Comparison of ENCODE assay signal across 14 cellular contexts in genomic region chr14:61184117-61184516, GRCh38.
DNase-seq lines count a peak whose midpoint lies in the region; ATAC-seq, FAIRE-seq and TF ChIP-seq lines count a peak whose summit lies in the region.
"Had no signal": no experiment of that assay in that cellular context is flagged by ENCODE, and none has a peak within 500 bp of the region (broad histone marks: within the 10 kb centered on the region; RNA-seq: fewer than 3 reads in every experiment).

No MANE protein-coding gene starts in this region.

- intact Hi-C loops in left colon (cut with DNase I, micrococcal nuclease), result no loop called here

- peaks cover 3% of the 10 kb centered on the region for H3K27me3 Mint-ChIP-seq in nephron progenitor cell (ENCODE audit: low read depth, poor library complexity)

- FAIRE-seq in D721Med (lab: Jason Lieb, UNC), result no peak

- peak overlapping the region; percentile 58 for H3K27ac Mint-ChIP-seq in nephron progenitor cell
- H3K27ac Mint-ChIP-seq: activated naive CD4-positive, alpha-beta T cell treated with anti-CD3 and anti-CD28 coated beads, Interleukin-2, amount 50 U/mL, for 24 hours; CD8-positive, alpha-beta T cell had no signal

- H3K9me3 ChIP-seq in MG63, result no peaks in the 10 kb centered on the region

- H3K4me3 ChIP-seq in MG63 (no peak overlapping the region), cardiac fibroblast (replicated peaks in 1 of 2; ENCODE audit: low read depth in 2 of 2, low read length in 2 of 2) (no peak overlapping the region)

- no peaks in the 10 kb centered on the region for H3K36me3 Mint-ChIP-seq in nephron progenitor cell (ENCODE audit: low read depth)
- H3K36me3 Mint-ChIP-seq: activated naive CD4-positive, alpha-beta T cell treated with anti-CD3 and anti-CD28 coated beads, Interleukin-2, amount 50 U/mL, for 24 hours; CD8-positive, alpha-beta T cell had no signal

- peaks cover 61% of the 10 kb centered on the region for H3K4me1 Mint-ChIP-seq in nephron progenitor cell

- no peak overlapping the region for H3K4me3 Mint-ChIP-seq in nephron progenitor cell
- H3K4me3 Mint-ChIP-seq: activated naive CD4-positive, alpha-beta T cell treated with anti-CD3 and anti-CD28 coated beads, Interleukin-2, amount 50 U/mL, for 24 hours; CD8-positive, alpha-beta T cell had no signal

- H3K27me3 ChIP-seq in MG63, result no peaks in the 10 kb centered on the region

- in situ Hi-C loops in Caki2 (cut with HindIII; ENCODE audit: low pct_unique_long_range_greater_than_20kb, low sequenced_read_pairs), result no loop called here

- no peaks in the 10 kb centered on the region for H3K9me3 Mint-ChIP-seq in nephron progenitor cell
- H3K9me3 Mint-ChIP-seq: activated naive CD4-positive, alpha-beta T cell treated with anti-CD3 and anti-CD28 coated beads, Interleukin-2, amount 50 U/mL, for 24 hours; CD8-positive, alpha-beta T cell had no signal

- no peak for ATAC-seq in left colon
- ATAC-seq: CD8-positive, alpha-beta T cell had no signal

- TF ChIP-seq CTCF in cardiac fibroblast (IDR thresholded peaks at IDR 0.05; ENCODE audit: low read depth, low read length), result no peak
- TF ChIP-seq CTCF in nephron progenitor cell (IDR thresholded peaks at IDR 0.05), result no peak
- TF ChIP-seq CTCF in D721Med (IDR thresholded peaks at IDR 0.05; ENCODE audit: insufficient read depth, missing control alignments), result no peak

- H3K36me3 ChIP-seq in MG63, result no peaks in the 10 kb centered on the region

- peak; percentile 46 for DNase-seq in Caki2 (ENCODE audit: low read depth)
- peak; percentile 68 for DNase-seq in MG63
- peak; percentile 89 to 96 for DNase-seq in cardiac fibroblast (ENCODE audit: low read depth in 2 of 2)
- DNase-seq in nephron progenitor cell, result no peak
- no peak for DNase-seq in stimulated activated naive CD4-positive, alpha-beta T cell treated with Interleukin-2 at 50 U/mL for 16 hours (lab: John Stamatoyannopoulos, UW)
- DNase-seq in left colon, result no peak
- no peak for DNase-seq in D721Med (ENCODE audit: insufficient read length, low spot score)
- DNase-seq in stimulated activated CD4-positive, alpha-beta T cell treated with anti-CD3 and anti-CD28 coated beads, Interleukin-1b, Interleukin-23, amount 100 ng/mL, for 48 hours, result no peak
- DNase-seq: activated CD4-positive, alpha-beta T cell treated with anti-CD3 and anti-CD28 coated beads, Interleukin-2, amount 50 U/mL, for 48 hours; CD8-positive, alpha-beta T cell; NCI-H187; stimulated activated CD4-positive, alpha-beta T cell treated with anti-CD3 and anti-CD28 coated beads, Interleukin-2, amount 100 ng/mL, for 48 hours; stimulated activated naive CD4-positive, alpha-beta T cell had no signal

Comparison
In these comparisons a context has a peak if more than half of its experiments do, and no peak if none do; other contexts are left out.
1. DNase-seq: peak in Caki2 (single experiment), MG63 (single experiment) and cardiac fibroblast (2 of 2); none in nephron progenitor cell (single experiment), stimulated activated naive CD4-positive, alpha-beta T cell treated with Interleukin-2 at 50 U/mL for 16 hours (single experiment), left colon (0 of 2), D721Med (single experiment) and stimulated activated CD4-positive, alpha-beta T cell treated with anti-CD3 and anti-CD28 coated beads, Interleukin-1b, Interleukin-23, amount 100 ng/mL, for 48 hours (single experiment).